Comparison of ENCODE assay signal across 3 cellular contexts in the genomic region with DNA sequence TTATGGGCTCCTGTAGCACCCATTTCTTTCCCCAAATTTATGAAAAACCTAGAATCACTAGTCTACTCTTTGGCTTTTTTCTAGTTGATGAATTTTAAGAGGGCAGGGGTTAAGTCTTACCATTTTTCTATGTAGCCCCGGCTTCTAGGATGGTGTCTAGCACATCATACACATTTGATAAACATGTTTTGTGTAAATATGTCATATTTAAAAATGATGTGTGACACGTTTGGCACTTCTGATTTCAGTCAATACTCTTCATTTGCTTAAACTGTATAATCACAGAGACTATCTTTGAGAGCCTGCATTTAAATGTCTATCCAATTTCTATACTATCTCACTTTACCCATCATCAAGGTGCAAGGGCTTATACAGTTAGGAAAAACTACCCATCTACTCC.
"Had no signal": no experiment of that assay in that cellular context is flagged by ENCODE, and none has a peak within 500 bp of the region (broad histone marks: within the 10 kb centered on the region; RNA-seq: fewer than 3 reads in every experiment).

No MANE protein-coding gene starts in this region.

- ATAC-seq: GM12878 had no signal

- H3K4me3 ChIP-seq: GM12878 had no signal

- DNase-seq: GDM1, GF-D8 had no signal
